In the genomic region with DNA sequence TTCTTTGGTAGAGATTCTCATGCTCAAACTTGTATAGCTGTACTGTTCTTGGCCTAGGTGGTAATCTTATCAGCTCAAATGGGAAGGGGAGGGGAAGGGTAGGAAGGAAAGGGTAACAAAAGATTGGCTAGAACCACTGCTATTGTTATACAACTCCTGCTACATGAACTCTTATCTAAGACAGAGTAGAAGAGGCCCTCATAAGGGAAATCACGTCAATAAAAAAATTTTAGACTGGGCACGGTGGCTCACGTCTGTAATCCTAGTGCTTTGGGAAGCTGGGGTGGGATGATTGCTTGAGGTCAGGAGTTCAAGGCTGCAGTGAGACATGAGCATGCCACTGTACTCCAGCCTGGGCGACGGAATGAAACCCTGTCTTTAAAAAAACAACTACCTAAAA, we compare ENCODE assay signal across 12 cellular contexts. TPM values are rescaled to one million over a fixed set of nuclear protein-coding genes. Genes with fewer than 3 reads are reported as not detected.
DNase-seq lines count a peak whose midpoint lies in the region; ATAC-seq and TF ChIP-seq lines count a peak whose summit lies in the region.
"Had no signal": no experiment of that assay in that cellular context is flagged by ENCODE, and none has a peak within 500 bp of the region (broad histone marks: within the 10 kb centered on the region; RNA-seq: fewer than 3 reads in every experiment).

No MANE protein-coding gene starts in this region.

- no peak overlapping the region for H3K4me3 ChIP-seq in effector memory CD4-positive, alpha-beta T cell (ENCODE audit: insufficient read depth, low read depth, low read length, poor library complexity, severe bottlenecking)

- DNase-seq in CD4-positive, alpha-beta T cell: no peak
- no peak for DNase-seq in effector memory CD4-positive, alpha-beta T cell
- DNase-seq in natural killer cell treated with Interleukin-12 subunit alpha and Interleukin-12 subunit beta and Interleukin-15 and Interleukin-18, amount 100 ng/mL, for 72 hours (ENCODE audit: low spot score): no peak
- no peak for DNase-seq in inferior parietal cortex (ENCODE audit: extremely low spot score)
- DNase-seq in NCI-H1436 treated with DMSO at 0.1 percent for 48 hours (lab: John Stamatoyannopoulos, UW): no peak
- DNase-seq in activated CD8-positive, alpha-beta memory T cell treated with anti-CD3 and anti-CD28 coated beads for 24 hours: no peak
- no peak for DNase-seq in hepatic stellate cell (ENCODE audit: low spot score)
- DNase-seq: foreskin fibroblast, NCI-H1417, SHP77 treated with DMSO at 0.1 percent for 48 hours had no signal

- no peaks in the 10 kb centered on the region for H3K9me3 ChIP-seq in CD4-positive, alpha-beta T cell (ENCODE audit: control insufficient read depth, low read length)
- H3K9me3 ChIP-seq in effector memory CD4-positive, alpha-beta T cell (ENCODE audit: control insufficient read depth, low read length): no peaks in the 10 kb centered on the region

- H3K27ac Mint-ChIP-seq in CD4-positive, alpha-beta T cell: peak overlapping the region; percentile 62
- H3K27ac Mint-ChIP-seq in natural killer cell treated with Interleukin-12 subunit alpha and Interleukin-12 subunit beta and Interleukin-15 and Interleukin-18, amount 100 ng/mL, for 72 hours: peak overlapping the region; percentile 69 to 93

- H3K27ac ChIP-seq in CD4-positive, alpha-beta T cell (ENCODE audit: low read depth, low read length): no peak overlapping the region
- peak overlapping the region; percentile 40 for H3K27ac ChIP-seq in effector memory CD4-positive, alpha-beta T cell (ENCODE audit: insufficient read depth, low read length, poor library complexity, severe bottlenecking)

- H3K4me1 ChIP-seq in effector memory CD4-positive, alpha-beta T cell (ENCODE audit: control insufficient read depth, insufficient read depth, low read length, poor library complexity, severe bottlenecking): no peaks in the 10 kb centered on the region

- POLR2A ChIA-PET in CD4-positive, alpha-beta T cell (lab: Charles Lee): interaction anchor here (1.2 to 2.5 kb wide), 3 partner anchors 9 to 15 kb away, joined by 3 to 11 read pairs (median 8); no protein-coding TSS in a partner anchor

- CTCF ChIA-PET in CD4-positive, alpha-beta T cell (lab: Charles Lee): interaction anchor here (1.4 to 2.2 kb wide), 2 partner anchors 10 to 34 kb away, joined by 5 to 8 read pairs; no protein-coding TSS in a partner anchor

- no peak overlapping the region for H3K4me3 Mint-ChIP-seq in CD4-positive, alpha-beta T cell
- H3K4me3 Mint-ChIP-seq in natural killer cell treated with Interleukin-12 subunit alpha and Interleukin-12 subunit beta and Interleukin-15 and Interleukin-18, amount 100 ng/mL, for 72 hours: peak overlapping the region; percentile 78
- H3K4me3 Mint-ChIP-seq: activated naive CD4-positive, alpha-beta T cell treated with anti-CD3 and anti-CD28 coated beads, Interleukin-2, amount 50 U/mL, for 24 hours had no signal

- H3K27me3 ChIP-seq in CD4-positive, alpha-beta T cell (ENCODE audit: control insufficient read depth, insufficient read depth, low read length): no peaks in the 10 kb centered on the region
- no peaks in the 10 kb centered on the region for H3K27me3 ChIP-seq in effector memory CD4-positive, alpha-beta T cell (replicated peaks; ENCODE audit: control insufficient read depth, insufficient read depth, low read length, poor library complexity, severe bottlenecking)

- TF ChIP-seq CTCF in CD4-positive, alpha-beta T cell (IDR thresholded peaks at IDR 0.05): no peak

- peaks cover 33% of the 10 kb centered on the region for H3K36me3 Mint-ChIP-seq in CD4-positive, alpha-beta T cell (ENCODE audit: low read depth)
- H3K36me3 Mint-ChIP-seq in natural killer cell treated with Interleukin-12 subunit alpha and Interleukin-12 subunit beta and Interleukin-15 and Interleukin-18, amount 100 ng/mL, for 72 hours: peaks cover 40% of the 10 kb centered on the region

- no peak for ATAC-seq in CD4-positive, alpha-beta T cell (ENCODE audit: poor library complexity)
- peak; percentile 2 for ATAC-seq in HG03442 (IDR thresholded peaks at IDR 0.05; ENCODE audit: unreplicated experiment)
- peak; percentile 2 for ATAC-seq in natural killer cell treated with Interleukin-12 subunit alpha and Interleukin-12 subunit beta and Interleukin-15 and Interleukin-18, amount 100 ng/mL, for 72 hours

- intact Hi-C loops in CD4-positive, alpha-beta T cell (cut with DNase I, micrococcal nuclease): no loop called here

- H3K36me3 ChIP-seq in effector memory CD4-positive, alpha-beta T cell (ENCODE audit: control insufficient read depth, insufficient read depth, low read length): peaks cover under 1% of the 10 kb centered on the region

- no peaks in the 10 kb centered on the region for H3K27me3 Mint-ChIP-seq in CD4-positive, alpha-beta T cell
- no peaks in the 10 kb centered on the region for H3K27me3 Mint-ChIP-seq in natural killer cell treated with Interleukin-12 subunit alpha and Interleukin-12 subunit beta and Interleukin-15 and Interleukin-18, amount 100 ng/mL, for 72 hours
- H3K27me3 Mint-ChIP-seq: activated naive CD4-positive, alpha-beta T cell treated with anti-CD3 and anti-CD28 coated beads, Interleukin-2, amount 50 U/mL, for 24 hours had no signal

- H3K9me3 Mint-ChIP-seq in CD4-positive, alpha-beta T cell: no peaks in the 10 kb centered on the region
- H3K9me3 Mint-ChIP-seq in natural killer cell treated with Interleukin-12 subunit alpha and Interleukin-12 subunit beta and Interleukin-15 and Interleukin-18, amount 100 ng/mL, for 72 hours: no peaks in the 10 kb centered on the region
- H3K9me3 Mint-ChIP-seq: activated naive CD4-positive, alpha-beta T cell treated with anti-CD3 and anti-CD28 coated beads, Interleukin-2, amount 50 U/mL, for 24 hours had no signal

- H3K4me1 Mint-ChIP-seq in CD4-positive, alpha-beta T cell (ENCODE audit: low read depth): peaks cover 42% of the 10 kb centered on the region
- peaks cover 68 to 84% of the 10 kb centered on the region in 2 donors for H3K4me1 Mint-ChIP-seq in natural killer cell treated with Interleukin-12 subunit alpha and Interleukin-12 subunit beta and Interleukin-15 and Interleukin-18, amount 100 ng/mL, for 72 hours (ENCODE audit: low read depth in 2 of 2)

RNA-seq across cellular contexts. Expression of a gene that starts 15.9 kb away (rescaled TPM):
- total RNA-seq in CD4-positive, alpha-beta T cell: 10 to 100 TPM; 26.1 to 27.9 TPM
- 100 to 1,000 TPM in 1 of 2 donors, 10 to 100 TPM in 1; 99.4 to 321 TPM for total RNA-seq in natural killer cell treated with Interleukin-12 subunit alpha and Interleukin-12 subunit beta and Interleukin-15 and Interleukin-18, amount 100 ng/mL, for 72 hours
